8 cellular contexts compared by ENCODE assay signal in the genomic region with DNA sequence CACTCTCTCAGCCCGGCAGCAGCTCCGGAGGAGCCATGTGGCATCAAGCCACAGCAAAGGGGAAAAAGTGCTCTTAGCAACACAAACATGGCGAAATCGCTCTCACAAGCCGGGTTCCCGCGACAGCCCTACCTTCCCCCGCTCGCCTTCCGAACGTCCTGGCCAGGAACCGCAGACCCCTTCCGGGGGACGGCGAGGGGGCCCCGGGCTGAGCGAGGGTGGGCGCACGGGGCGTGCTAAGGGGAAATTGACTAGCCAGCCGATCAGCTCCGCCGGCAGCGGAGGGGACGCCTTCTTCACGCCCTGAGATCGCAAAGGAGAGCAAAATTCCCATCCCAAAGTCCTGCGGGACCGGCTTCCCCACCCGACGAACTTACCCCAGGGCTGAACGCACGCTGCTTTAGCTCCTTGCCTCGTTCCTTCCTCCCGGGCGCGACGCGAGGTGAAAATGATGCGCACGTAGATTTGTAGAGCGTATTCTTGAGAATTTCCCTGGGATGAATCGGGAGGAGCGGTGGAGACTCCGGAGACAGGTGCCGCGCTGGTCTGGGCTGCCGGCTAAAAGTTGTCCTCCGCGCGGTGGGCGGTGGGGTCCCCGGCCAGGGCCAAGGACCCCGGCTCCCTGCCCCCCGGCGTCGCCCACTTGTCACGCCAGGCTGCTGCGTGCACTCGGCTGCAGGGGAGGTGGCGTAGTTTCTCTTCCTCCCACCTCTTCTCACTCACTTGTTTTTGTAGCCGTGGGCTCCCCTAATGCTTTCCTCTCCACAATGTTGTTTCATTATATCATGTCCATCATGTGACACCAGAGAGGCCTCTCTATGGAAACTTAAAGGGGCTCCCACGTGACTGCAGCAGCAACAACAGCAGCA.
DNase-seq lines count a peak whose midpoint lies in the region; ATAC-seq and TF ChIP-seq lines count a peak whose summit lies in the region.

No MANE protein-coding gene starts in this region.

- no peaks in the 10 kb centered on the region for H3K36me3 Mint-ChIP-seq in nephron progenitor cell (ENCODE audit: low read depth)

- H3K27me3 Mint-ChIP-seq in nephron progenitor cell (ENCODE audit: low read depth, poor library complexity) = peaks cover 86% of the 10 kb centered on the region

- TF ChIP-seq CTCF in fibroblast of pulmonary artery (IDR thresholded peaks at IDR 0.05; ENCODE audit: low read length, missing control alignments) = no peak
- TF ChIP-seq CTCF in nephron progenitor cell (IDR thresholded peaks at IDR 0.05) = no peak

- ATAC-seq in GM21423 (IDR thresholded peaks at IDR 0.05; ENCODE audit: unreplicated experiment) = peak; percentile 39

- H3K9me3 ChIP-seq in HUES6 (ENCODE audit: control insufficient read depth, insufficient read depth, low read depth, low read length) = no peaks in the 10 kb centered on the region
- no peaks in the 10 kb centered on the region for H3K9me3 ChIP-seq in subcutaneous abdominal adipose tissue (ENCODE audit: control insufficient read depth in 5 of 5, low read length in 5 of 5)

- peaks cover 53% of the 10 kb centered on the region for H3K4me1 Mint-ChIP-seq in nephron progenitor cell

- no peaks in the 10 kb centered on the region for H3K9me3 Mint-ChIP-seq in nephron progenitor cell

- H3K4me3 ChIP-seq in HUES6 (ENCODE audit: low read depth, low read length) (peak overlapping the region; percentile 73), fibroblast of pulmonary artery (replicated peaks; ENCODE audit: low read depth, low read length) (peak overlapping the region; percentile 92), subcutaneous abdominal adipose tissue (ENCODE audit: low read depth in 1 of 5, low read length in 5 of 5) (peak overlapping the region; percentile 90 to 100 (median 99))

- H3K27ac ChIP-seq in HUES6 (ENCODE audit: low read depth, low read length) (no peak overlapping the region), subcutaneous abdominal adipose tissue (ENCODE audit: low read depth, low read length) (peak overlapping the region; percentile 99)

- H3K27ac Mint-ChIP-seq in nephron progenitor cell = no peak overlapping the region

- H3K4me3 Mint-ChIP-seq in nephron progenitor cell = peak overlapping the region; percentile 88

- peaks cover 37% of the 10 kb centered on the region for H3K4me1 ChIP-seq in HUES6 (ENCODE audit: control insufficient read depth, insufficient read depth, low read length)
- H3K4me1 ChIP-seq in subcutaneous abdominal adipose tissue (ENCODE audit: control insufficient read depth in 5 of 5, insufficient read depth in 5 of 5, low read length in 5 of 5) = peaks cover 6 to 68% (median 53%) of the 10 kb centered on the region in 5 donors

- H3K27me3 ChIP-seq in HUES6 (ENCODE audit: control insufficient read depth, insufficient read depth, low read length) (peaks cover 29% of the 10 kb centered on the region), subcutaneous abdominal adipose tissue (ENCODE audit: control insufficient read depth in 5 of 5, insufficient read depth in 4 of 5, low read length in 5 of 5) (no peaks in the 10 kb centered on the region)

- H3K9ac ChIP-seq in HUES6 (ENCODE audit: low read length) = peak overlapping the region; percentile 70
- peak overlapping the region; percentile 98 to 100 (median 100) for H3K9ac ChIP-seq in subcutaneous abdominal adipose tissue (ENCODE audit: low read length in 5 of 5)

- peak; percentile 94 for DNase-seq in DMS53 (lab: John Stamatoyannopoulos, UW)
- DNase-seq in RKO (ENCODE audit: low spot score) = peak; percentile 95
- DNase-seq in activated T-helper 9 cell treated with anti-CD3 and anti-CD28 coated beads, Interleukin-2, amount 50 U/mL, for 16 hours (ENCODE audit: low read depth) = peak; percentile 65
- peak; percentile 92 for DNase-seq in fibroblast of pulmonary artery (ENCODE audit: low read depth)
- DNase-seq in nephron progenitor cell = peak; percentile 50

- H3K36me3 ChIP-seq in HUES6 (ENCODE audit: control insufficient read depth, insufficient read depth, low read length) (no peaks in the 10 kb centered on the region), subcutaneous abdominal adipose tissue (ENCODE audit: control insufficient read depth in 5 of 5, insufficient read depth in 5 of 5, low read length in 5 of 5) (peaks cover 0 to 5% (median 0%) of the 10 kb centered on the region in 5 donors)
